Comparison of ENCODE assay signal across 11 cellular contexts in the genomic region with DNA sequence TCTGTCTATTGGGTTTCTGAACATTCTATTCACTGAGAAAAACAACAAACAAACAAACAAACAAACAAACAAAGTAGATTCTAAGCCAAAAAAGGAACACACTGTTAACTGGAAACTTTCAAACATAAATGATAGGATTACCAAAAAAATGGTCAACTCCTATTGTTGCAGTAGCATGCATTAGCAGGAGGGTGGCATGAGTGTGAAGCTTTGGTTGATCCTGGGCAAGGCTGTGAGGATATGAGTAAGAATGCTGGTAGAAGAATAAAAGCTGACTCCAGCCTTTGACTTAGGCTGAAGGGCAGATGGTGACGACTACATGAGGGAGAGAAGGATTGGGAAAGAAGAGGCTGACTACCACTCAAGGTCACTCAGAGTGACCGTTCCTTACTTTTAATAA.
DNase-seq lines count a peak whose midpoint lies in the region; TF ChIP-seq lines count a peak whose summit lies in the region.
"Had no signal": no experiment of that assay in that cellular context is flagged by ENCODE, and none has a peak within 500 bp of the region (broad histone marks: within the 10 kb centered on the region; RNA-seq: fewer than 3 reads in every experiment).

No MANE protein-coding gene starts in this region.

- peak; percentile 55 for TF ChIP-seq CTCF in chondrocyte (IDR thresholded peaks at IDR 0.05)

- peak; percentile 22 for DNase-seq in DMS 273 (lab: John Stamatoyannopoulos, UW; ENCODE audit: unreplicated experiment)
- no peak for DNase-seq in DMS 273 treated with DMSO at 0.1 percent for 48 hours (lab: John Stamatoyannopoulos, UW)
- peak; percentile 2 for DNase-seq in NCI-H226
- no peak for DNase-seq in chondrocyte (ENCODE audit: low spot score)
- peak; percentile 25 for DNase-seq in renal cortical epithelial cell (ENCODE audit: low read depth)
- DNase-seq in stimulated activated CD4-positive, alpha-beta T cell treated with anti-CD3 and anti-CD28 coated beads, Interleukin-1b, Interleukin-23, amount 100 ng/mL, for 48 hours: no peak
- DNase-seq in putamen (ENCODE audit: low spot score): no peak
- no peak for DNase-seq in kidney glomerular epithelial cell (lab: John Stamatoyannopoulos, UW)
- DNase-seq: activated CD4-positive, alpha-beta T cell treated with anti-CD3 and anti-CD28 coated beads for 48 hours; IMR-90 had no signal

- no peaks in the 10 kb centered on the region for H3K36me3 Mint-ChIP-seq in chondrocyte (ENCODE audit: low read depth)

- no peak overlapping the region for H3K27ac Mint-ChIP-seq in chondrocyte (ENCODE audit: unreplicated experiment)
- H3K27ac Mint-ChIP-seq: activated naive CD4-positive, alpha-beta T cell treated with anti-CD3 and anti-CD28 coated beads, Interleukin-2, amount 50 U/mL, for 72 hours had no signal

- peaks cover 4% of the 10 kb centered on the region for H3K9me3 Mint-ChIP-seq in chondrocyte (ENCODE audit: low read depth)

- H3K4me1 Mint-ChIP-seq in chondrocyte (ENCODE audit: low read depth): no peaks in the 10 kb centered on the region

- H3K27me3 Mint-ChIP-seq in chondrocyte (ENCODE audit: low read depth): peaks cover 3% of the 10 kb centered on the region

- no peak overlapping the region for H3K4me3 Mint-ChIP-seq in chondrocyte (ENCODE audit: unreplicated experiment)

Comparison
In these comparisons a context has a peak if more than half of its experiments do, and no peak if none do; other contexts are left out.
1. DNase-seq: peak in DMS 273 (single experiment), NCI-H226 (single experiment) and renal cortical epithelial cell (single experiment); none in DMS 273 treated with DMSO at 0.1 percent for 48 hours (single experiment), chondrocyte (single experiment), stimulated activated CD4-positive, alpha-beta T cell treated with anti-CD3 and anti-CD28 coated beads, Interleukin-1b, Interleukin-23, amount 100 ng/mL, for 48 hours (single experiment), putamen (single experiment) and kidney glomerular epithelial cell (single experiment).